In genomic region chr19:7973883-7974282, GRCh38 we compare ENCODE assay signal across 27 cellular contexts. TPM values are rescaled to one million over a fixed set of nuclear protein-coding genes. Genes with fewer than 3 reads are reported as not detected.
DNase-seq lines count a peak whose midpoint lies in the region; ATAC-seq and TF ChIP-seq lines count a peak whose summit lies in the region.
"Had no signal": no experiment of that assay in that cellular context is flagged by ENCODE, and none has a peak within 500 bp of the region (broad histone marks: within the 10 kb centered on the region; RNA-seq: fewer than 3 reads in every experiment).

No MANE protein-coding gene starts in this region.

- no peak overlapping the region for H3K4me3 ChIP-seq in SK-N-SH (ENCODE audit: low read depth in 2 of 2, low read length in 1 of 2)
- H3K4me3 ChIP-seq: coronary artery, GM12878, right lobe of liver had no signal

- H3K27me3 ChIP-seq in SK-N-SH (ENCODE audit: insufficient read depth), result no peaks in the 10 kb centered on the region
- H3K27me3 ChIP-seq: BE2C, neutrophil, right lobe of liver had no signal

- peaks cover 8% of the 10 kb centered on the region; the same call in 1 of the 2 replicates for H3K79me2 ChIP-seq in SK-N-SH (ENCODE audit: insufficient read depth)

- H3K9me2 ChIP-seq in SK-N-SH, result no peaks in the 10 kb centered on the region

- H3K27ac ChIP-seq in temporal lobe (ENCODE audit: low read depth, low read length) (peak overlapping the region; percentile 55), SK-N-SH (ENCODE audit: low read depth in 2 of 2, low read length in 1 of 2) (no peak overlapping the region)
- H3K27ac ChIP-seq: coronary artery, KMS-11, neutrophil, right lobe of liver had no signal

- no peak for TF ChIP-seq CTCF in SK-N-SH (IDR thresholded peaks at IDR 0.05)
- TF ChIP-seq CTCF in chondrocyte (IDR thresholded peaks at IDR 0.05), result no peak

- H3K36me3 ChIP-seq in SK-N-SH (replicated peaks in 1 of 2; ENCODE audit: control insufficient read depth in 1 of 2, insufficient read depth in 2 of 2, low read length in 1 of 2), result peaks cover 6 to 62% of the 10 kb centered on the region in 2 experiments

- no peak for DNase-seq in activated naive CD8-positive, alpha-beta T cell treated with anti-CD3 and anti-CD28 coated beads, Interleukin-2, amount 50 U/mL, for 24 hours
- DNase-seq in left cardiac atrium (peak; percentile 77), midbrain (lab: John Stamatoyannopoulos, UW) (peak; percentile 25), SK-N-SH (no peak), chondrocyte (ENCODE audit: low spot score) (no peak), NCI-H2029 (lab: John Stamatoyannopoulos, UW) (no peak)
- DNase-seq: activated CD4-positive, CD25-positive, alpha-beta regulatory T cell treated with anti-CD3 and anti-CD28 coated beads, Interleukin-2, amount 50 U/mL, for 72 hours; activated naive CD4-positive, alpha-beta T cell treated with anti-CD3 and anti-CD28 coated beads, Interleukin-2, amount 10 ng/mL, durations not matched to agents 7 days and 5 days; activated T-cell treated with anti-CD3 and anti-CD28 coated beads, Interleukin-2, amount 50 U/mL, for 72 hours; BE2C; COR-L47; DMS79 treated with DMSO at 0.1 percent for 48 hours; NCI-H1694; NCI-H82; SHP77; SW 1271 had no signal

- intact Hi-C loops in left cardiac atrium (cut with DNase I), result loop anchor here (2.0 to 10.0 kb wide), 2 partner anchors 279 to 281 kb away; no protein-coding TSS in a partner anchor

- no peak overlapping the region for H2AFZ ChIP-seq in SK-N-SH (ENCODE audit: low read depth)

- no peak overlapping the region for H3K4me2 ChIP-seq in SK-N-SH
- H3K4me2 ChIP-seq: KMS-11 had no signal

- H3K27me3 Mint-ChIP-seq in activated naive CD8-positive, alpha-beta T cell, result no peaks in the 10 kb centered on the region
- H3K27me3 Mint-ChIP-seq in activated naive CD8-positive, alpha-beta T cell treated with anti-CD3 and anti-CD28 coated beads, Interleukin-2, amount 50 U/mL, for 24 hours, result no peaks in the 10 kb centered on the region
- no peaks in the 10 kb centered on the region for H3K27me3 Mint-ChIP-seq in chondrocyte (ENCODE audit: low read depth)
- H3K27me3 Mint-ChIP-seq: activated naive CD4-positive, alpha-beta T cell treated with anti-CD3 and anti-CD28 coated beads, Interleukin-2, amount 10 ng/mL, durations not matched to agents 7 days and 5 days; stimulated activated naive CD8-positive, alpha-beta T cell treated with anti-CD3 and anti-CD28 coated beads, Interleukin-15, Interleukin-2, amounts not matched to agents 100 ng/mL and 50 ng/mL, for 24 hours; type B pancreatic cell had no signal

- no peak overlapping the region for H3K9ac ChIP-seq in SK-N-SH
- H3K9ac ChIP-seq: KMS-11 had no signal

- H3K4me1 Mint-ChIP-seq in activated naive CD8-positive, alpha-beta T cell (ENCODE audit: low read depth), result no peaks in the 10 kb centered on the region
- H3K4me1 Mint-ChIP-seq in activated naive CD8-positive, alpha-beta T cell treated with anti-CD3 and anti-CD28 coated beads, Interleukin-2, amount 50 U/mL, for 24 hours, result no peaks in the 10 kb centered on the region
- no peaks in the 10 kb centered on the region for H3K4me1 Mint-ChIP-seq in chondrocyte (ENCODE audit: low read depth)
- H3K4me1 Mint-ChIP-seq: activated naive CD4-positive, alpha-beta T cell treated with anti-CD3 and anti-CD28 coated beads, Interleukin-2, amount 10 ng/mL, durations not matched to agents 7 days and 5 days had no signal

- H3K27ac Mint-ChIP-seq in activated naive CD8-positive, alpha-beta T cell, result peak overlapping the region; percentile 16
- no peak overlapping the region for H3K27ac Mint-ChIP-seq in activated naive CD8-positive, alpha-beta T cell treated with anti-CD3 and anti-CD28 coated beads, Interleukin-2, amount 50 U/mL, for 24 hours
- no peak overlapping the region for H3K27ac Mint-ChIP-seq in chondrocyte (ENCODE audit: unreplicated experiment)
- H3K27ac Mint-ChIP-seq: activated naive CD4-positive, alpha-beta T cell treated with anti-CD3 and anti-CD28 coated beads, Interleukin-2, amount 10 ng/mL, durations not matched to agents 7 days and 5 days; activated T-cell treated with anti-CD3 and anti-CD28 coated beads, Interleukin-2, amount 50 U/mL, for 72 hours; stimulated activated naive CD8-positive, alpha-beta T cell treated with anti-CD3 and anti-CD28 coated beads, Interleukin-15, Interleukin-2, amounts not matched to agents 100 ng/mL and 50 ng/mL, for 24 hours; type B pancreatic cell had no signal

- no peak for TF ChIP-seq RAD21 in SK-N-SH (IDR thresholded peaks at IDR 0.05; ENCODE audit: low read length)

- TF ChIP-seq EP300 in SK-N-SH (IDR thresholded peaks at IDR 0.05; ENCODE audit: borderline replicate concordance in 1 of 2, low read depth in 1 of 2, low read length in 1 of 2), result no peak

- CTCF ChIA-PET in SK-N-SH (lab: Yijun Ruan, JAX), result interaction anchor here (1.8 to 9.1 kb wide), 2 partner anchors 27 to 32 kb away, joined by 4 to 81 read pairs; partner anchors contain the start of gene ELAVL1

- H3K4me1 ChIP-seq in SK-N-SH (ENCODE audit: control insufficient read depth in 1 of 2, insufficient read depth in 2 of 2, low read depth in 1 of 2, low read length in 1 of 2), result no peaks in the 10 kb centered on the region
- H3K4me1 ChIP-seq: BE2C had no signal

- H4K20me1 ChIP-seq in SK-N-SH (ENCODE audit: insufficient read depth), result peaks cover 28% of the 10 kb centered on the region

- H3F3A ChIP-seq in SK-N-SH (replicated peaks; ENCODE audit: insufficient read depth), result no peaks in the 10 kb centered on the region

- no peaks in the 10 kb centered on the region for H3K9me3 ChIP-seq in SK-N-SH
- H3K9me3 ChIP-seq: BE2C, neutrophil, right lobe of liver had no signal

- ATAC-seq in activated naive CD8-positive, alpha-beta T cell treated with anti-CD3 and anti-CD28 coated beads, Interleukin-2, amount 50 U/mL, for 24 hours, result no peak
- peak; percentile 67 to 74 for ATAC-seq in left cardiac atrium
- ATAC-seq: activated T-cell treated with anti-CD3 and anti-CD28 coated beads, Interleukin-2, amount 50 U/mL, for 72 hours; GM12878; right lobe of liver had no signal

- H3K36me3 Mint-ChIP-seq in activated naive CD8-positive, alpha-beta T cell, result no peaks in the 10 kb centered on the region
- H3K36me3 Mint-ChIP-seq in activated naive CD8-positive, alpha-beta T cell treated with anti-CD3 and anti-CD28 coated beads, Interleukin-2, amount 50 U/mL, for 24 hours (ENCODE audit: low read depth), result peaks cover 11% of the 10 kb centered on the region
- H3K36me3 Mint-ChIP-seq in chondrocyte (ENCODE audit: low read depth), result peaks cover 8% of the 10 kb centered on the region

- POLR2A ChIA-PET in SK-N-SH (lab: Yijun Ruan, JAX), result no interaction called here

- WGBS in SK-N-SH (ENCODE audit: low lambda C conversion rate), result 100% methylated on average over 4 of the region's 12 CpGs

- H3K9me3 Mint-ChIP-seq in activated naive CD8-positive, alpha-beta T cell (ENCODE audit: low read depth), result no peaks in the 10 kb centered on the region
- H3K9me3 Mint-ChIP-seq in activated naive CD8-positive, alpha-beta T cell treated with anti-CD3 and anti-CD28 coated beads, Interleukin-2, amount 50 U/mL, for 24 hours, result no peaks in the 10 kb centered on the region
- H3K9me3 Mint-ChIP-seq in chondrocyte (ENCODE audit: low read depth), result no peaks in the 10 kb centered on the region
- H3K9me3 Mint-ChIP-seq: activated naive CD4-positive, alpha-beta T cell treated with anti-CD3 and anti-CD28 coated beads, Interleukin-2, amount 10 ng/mL, durations not matched to agents 7 days and 5 days; activated T-cell treated with anti-CD3 and anti-CD28 coated beads, Interleukin-2, amount 50 U/mL, for 72 hours; stimulated activated naive CD8-positive, alpha-beta T cell treated with anti-CD3 and anti-CD28 coated beads, Interleukin-15, Interleukin-2, amounts not matched to agents 100 ng/mL and 50 ng/mL, for 24 hours; type B pancreatic cell had no signal

- no peak overlapping the region for H3K4me3 Mint-ChIP-seq in activated naive CD8-positive, alpha-beta T cell
- no peak overlapping the region for H3K4me3 Mint-ChIP-seq in activated naive CD8-positive, alpha-beta T cell treated with anti-CD3 and anti-CD28 coated beads, Interleukin-2, amount 50 U/mL, for 24 hours
- H3K4me3 Mint-ChIP-seq in chondrocyte (ENCODE audit: unreplicated experiment), result no peak overlapping the region
- H3K4me3 Mint-ChIP-seq: activated naive CD4-positive, alpha-beta T cell treated with anti-CD3 and anti-CD28 coated beads, Interleukin-2, amount 10 ng/mL, durations not matched to agents 7 days and 5 days; activated T-cell treated with anti-CD3 and anti-CD28 coated beads, Interleukin-2, amount 50 U/mL, for 72 hours; stimulated activated naive CD8-positive, alpha-beta T cell treated with anti-CD3 and anti-CD28 coated beads, Interleukin-15, Interleukin-2, amounts not matched to agents 100 ng/mL and 50 ng/mL, for 24 hours; type B pancreatic cell had no signal

TF ChIP-seq in SK-N-SH, 30 proteins besides CTCF, POLR2A, EP300 and RAD21 (continues in another document):
- TF ChIP-seq MXI1 (IDR thresholded peaks at IDR 0.05; ENCODE audit: low read depth, low read length) (no peak), YY1 (IDR thresholded peaks at IDR 0.05; ENCODE audit: low read depth) (no peak)

RNA-seq across cellular contexts. Expression of gene TIMM44, which starts 30.4 kb away (rescaled TPM):
- total RNA-seq in left cardiac atrium (10 to 100 TPM; 70.6 to 73.8 TPM), temporal lobe (27.0 TPM), chondrocyte (47.1 to 75.4 TPM (median 68.0 TPM) in 3 replicates)
- 49.7 and 50.9 TPM in 2 replicates for polyA plus RNA-seq in SK-N-SH (2012; rRNA removed)
- 37.0 and 38.1 TPM in 2 replicates for polyA plus RNA-seq in SK-N-SH (2012; cell fraction: cytosol; rRNA removed)
- 97.2 and 112 TPM in 2 replicates for polyA plus RNA-seq in SK-N-SH (2012; cell fraction: nucleus; rRNA removed)

RNA-seq across cellular contexts. Expression of gene ELAVL1, which starts 31.6 kb away (rescaled TPM):
- total RNA-seq in left cardiac atrium (10 to 100 TPM; 51.6 to 68.3 TPM), temporal lobe (18.7 TPM), chondrocyte (67.9 to 80.5 TPM (median 71.9 TPM) in 3 replicates)
- 41.7 and 49.6 TPM in 2 replicates for polyA plus RNA-seq in SK-N-SH (2012; rRNA removed)
- 53.5 and 64.4 TPM in 2 replicates for polyA plus RNA-seq in SK-N-SH (2012; cell fraction: cytosol; rRNA removed)
- polyA plus RNA-seq in SK-N-SH (2012; cell fraction: nucleus; rRNA removed), result 36.8 and 42.3 TPM in 2 replicates

RNA-seq across cellular contexts. Expression of gene CTXN1, which starts 47.9 kb away (rescaled TPM):
- total RNA-seq in left cardiac atrium (under 1 TPM; 0.91 to 0.97 TPM), temporal lobe (36.6 TPM), chondrocyte (21.8 to 41.5 TPM (median 36.0 TPM) in 3 replicates)
- polyA plus RNA-seq in SK-N-SH (2012; rRNA removed), result 28.3 and 53.8 TPM in 2 replicates
- polyA plus RNA-seq in SK-N-SH (2012; cell fraction: cytosol; rRNA removed), result 26.2 and 42.1 TPM in 2 replicates
- polyA plus RNA-seq in SK-N-SH (2012; cell fraction: nucleus; rRNA removed), result 29.2 and 60.3 TPM in 2 replicates

RNA-seq across cellular contexts. Expression of gene SNAPC2, which starts 53.7 kb away (rescaled TPM):
- total RNA-seq in left cardiac atrium (10 to 100 TPM in 1 of 2 donors, 1 to 10 TPM in 1; 9.6 to 13.9 TPM), temporal lobe (5.9 TPM), chondrocyte (17.1 to 27.9 TPM (median 26.4 TPM) in 3 replicates)
- polyA plus RNA-seq in SK-N-SH (2012; rRNA removed), result 29.7 and 38.7 TPM in 2 replicates
- polyA plus RNA-seq in SK-N-SH (2012; cell fraction: cytosol; rRNA removed), result 15.2 and 23.9 TPM in 2 replicates
- polyA plus RNA-seq in SK-N-SH (2012; cell fraction: nucleus; rRNA removed), result 26.0 and 28.6 TPM in 2 replicates

RNA-seq across cellular contexts. Expression of gene TGFBR3L, which starts 59.3 kb away (rescaled TPM):
- total RNA-seq in left cardiac atrium, result 10 to 100 TPM in 1 of 2 donors, 1 to 10 TPM in 1; 9.7 to 13.6 TPM
- 0.74 TPM for total RNA-seq in temporal lobe
- polyA plus RNA-seq in SK-N-SH (2012; rRNA removed), result 0.78 and 0.87 TPM in 2 replicates
- 0.71 and 0.79 TPM in 2 replicates for polyA plus RNA-seq in SK-N-SH (2012; cell fraction: cytosol; rRNA removed)
- 2.3 and 5.0 TPM in 2 replicates for polyA plus RNA-seq in SK-N-SH (2012; cell fraction: nucleus; rRNA removed)
- total RNA-seq in chondrocyte, result 8.1 to 11.6 TPM (median 11.2 TPM) in 3 replicates
- total RNA-seq: A172, HT-29 had no signal

Comparison
In these comparisons a context has a peak if more than half of its experiments do, and no peak if none do; other contexts are left out.
1. DNase-seq: peak in left cardiac atrium (single experiment) and midbrain (single experiment); none in activated naive CD8-positive, alpha-beta T cell treated with anti-CD3 and anti-CD28 coated beads, Interleukin-2, amount 50 U/mL, for 24 hours (single experiment), SK-N-SH (single experiment), chondrocyte (single experiment) and NCI-H2029 (single experiment).
2. RNA of gene CTXN1, which starts 47.9 kb away (total RNA-seq): 36.6 TPM in temporal lobe (single experiment) and 21.8 to 41.5 TPM in chondrocyte; 0.91 to 0.97 TPM in left cardiac atrium; every median in the first group is over 10 times any median in the second.